Comparison of ENCODE assay signal across 28 cellular contexts in the genomic region with DNA sequence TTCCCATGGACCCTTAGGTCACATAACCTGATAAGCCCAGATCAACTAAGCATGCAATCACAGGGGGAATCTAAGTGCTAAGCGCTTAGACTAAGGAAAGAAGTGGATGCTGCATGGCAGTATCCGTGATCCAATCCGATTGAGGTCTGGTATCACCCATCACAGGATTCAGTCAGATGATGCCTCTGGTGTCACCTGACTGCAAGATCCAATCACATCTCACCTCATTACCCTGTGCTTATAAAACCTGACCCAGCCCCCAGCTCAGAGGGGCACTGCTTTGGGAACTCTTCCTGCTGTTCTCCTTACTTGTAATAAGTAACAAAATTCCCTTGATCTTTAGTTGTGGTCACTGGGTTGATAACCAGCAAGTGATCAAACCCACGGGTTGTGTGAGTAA.
A peak's percentile ranks its signal among the peaks of the same experiment; 100 is the strongest.
DNase-seq lines count a peak whose midpoint lies in the region; ATAC-seq, FAIRE-seq and TF ChIP-seq lines count a peak whose summit lies in the region.
"Had no signal": no experiment of that assay in that cellular context is flagged by ENCODE, and none has a peak within 500 bp of the region (broad histone marks: within the 10 kb centered on the region; RNA-seq: fewer than 3 reads in every experiment).

No MANE protein-coding gene starts in this region.

- H3K9ac ChIP-seq in K562 (ENCODE audit: insufficient read depth in 1 of 2, low read depth in 2 of 2, low read length in 2 of 2) (no peak overlapping the region), mesendoderm (ENCODE audit: low read length) (no peak overlapping the region)

- H2BK15ac ChIP-seq in mesendoderm (replicated peaks; ENCODE audit: low read depth) = no peak overlapping the region

- H3K4me1 ChIP-seq in DOHH2 (ENCODE audit: control insufficient read depth, low read length) (peaks cover 81% of the 10 kb centered on the region), K562 (replicated peaks in 1 of 2; ENCODE audit: control insufficient read depth in 2 of 2, insufficient read depth in 2 of 2, low read length in 2 of 2) (no peaks in the 10 kb centered on the region), mesendoderm (ENCODE audit: control insufficient read depth, low read depth, low read length) (no peaks in the 10 kb centered on the region)

- no peak overlapping the region for H4K8ac ChIP-seq in mesendoderm (ENCODE audit: low read depth, low read length)

- H3K23ac ChIP-seq in mesendoderm (ENCODE audit: low read length) = no peak overlapping the region

- no peaks in the 10 kb centered on the region for H3K27me3 Mint-ChIP-seq in activated CD4-positive, alpha-beta memory T cell treated with anti-CD3 and anti-CD28 coated beads, Interleukin-2, amount 10 ng/mL, durations not matched to agents 7 days and 5 days
- H3K27me3 Mint-ChIP-seq: B cell had no signal

- no peak for TF ChIP-seq CTCF in DOHH2 (IDR thresholded peaks at IDR 0.05; ENCODE audit: low read depth, low read length, poor library complexity, severe bottlenecking)
- no peak for TF ChIP-seq CTCF in K562 (IDR thresholded peaks at IDR 0.05 in 2 of 3, conservative IDR thresholded peaks at IDR 0.05 in 1 of 3; ENCODE audit: insufficient read depth in 2 of 3, low read depth in 1 of 3, low read length in 3 of 3)

- FAIRE-seq in K562 (lab: Jason Lieb, UNC) = no peak
- FAIRE-seq: GM12891 had no signal

- H3K9me3 Mint-ChIP-seq in activated CD4-positive, alpha-beta memory T cell treated with anti-CD3 and anti-CD28 coated beads, Interleukin-2, amount 10 ng/mL, durations not matched to agents 7 days and 5 days = no peaks in the 10 kb centered on the region
- H3K9me3 Mint-ChIP-seq: CD8-positive, alpha-beta T cell had no signal

- H3F3A ChIP-seq in DOHH2 (ENCODE audit: control insufficient read depth, insufficient read depth) = peaks cover 9% of the 10 kb centered on the region

- peak; percentile 41 for DNase-seq in M059J (ENCODE audit: low read depth)
- DNase-seq in K562 (ENCODE audit: extremely low read depth in 1 of 4, low spot score in 3 of 4) = peak in 2 of 4 experiments; percentile 6 to 8
- DNase-seq in mesendoderm = peak; percentile 21
- DNase-seq in SIG-M5 treated with dmso at 0.1 percent for 504 hours (lab: John Stamatoyannopoulos, UW; ENCODE audit: unreplicated experiment) = no peak
- DNase-seq in activated CD4-positive, alpha-beta memory T cell treated with anti-CD3 and anti-CD28 coated beads, Interleukin-2, amount 10 ng/mL, durations not matched to agents 7 days and 5 days = no peak
- DNase-seq: Caco-2; CD8-positive, alpha-beta T cell; DMS79; GF-D8; GOT3; Kasumi-1; MV-4-11; NCI-H1105; NCI-H1436 treated with DMSO at 0.1 percent for 48 hours; NCI-H187 treated with DMSO at 0.1 percent for 48 hours; NCI-H2107; NCI-H446; NCI-H774; PC-9; SHP77 had no signal

- POLR2A ChIA-PET in K562 (lab: Yijun Ruan, JAX) = no interaction called here
- POLR2A ChIA-PET in activated CD4-positive, alpha-beta memory T cell treated with anti-CD3 and anti-CD28 coated beads, Interleukin-2, amount 10 ng/mL, durations not matched to agents 7 days and 5 days (lab: Charles Lee) = no interaction called here

- WGBS in K562 (ENCODE audit: insufficient coverage, low coverage, missing lambda C conversion rate) = 7% methylated on average over 4 of the region's 4 CpGs
- no CpG with 5 or more reads among the region's 4 CpGs for WGBS in mesendoderm (ENCODE audit: extremely low coverage, insufficient coverage, low lambda C conversion rate)

- no peaks in the 10 kb centered on the region for H4K20me1 ChIP-seq in DOHH2 (ENCODE audit: control insufficient read depth, insufficient read depth, low read depth, low read length)
- no peaks in the 10 kb centered on the region for H4K20me1 ChIP-seq in K562 (replicated peaks; ENCODE audit: control insufficient read depth, insufficient read depth, low read length)

- no TSS peak for BruUV-seq in K562 (replicated peaks; lab: Mats Ljungman, UMichigan)

- H3K4me3 Mint-ChIP-seq in activated CD4-positive, alpha-beta memory T cell treated with anti-CD3 and anti-CD28 coated beads, Interleukin-2, amount 10 ng/mL, durations not matched to agents 7 days and 5 days = no peak overlapping the region
- H3K4me3 Mint-ChIP-seq: B cell; CD8-positive, alpha-beta T cell had no signal

- H2AK5ac ChIP-seq in mesendoderm (ENCODE audit: low read length) = no peak overlapping the region

- H3K36me3 ChIP-seq in DOHH2 (ENCODE audit: control insufficient read depth, low read length) = peaks cover 11% of the 10 kb centered on the region
- no peaks in the 10 kb centered on the region for H3K36me3 ChIP-seq in K562 (ENCODE audit: control insufficient read depth, insufficient read depth, low read length)
- H3K36me3 ChIP-seq in mesendoderm (ENCODE audit: control insufficient read depth, insufficient read depth, low read length) = no peaks in the 10 kb centered on the region

- H3K56ac ChIP-seq in mesendoderm (ENCODE audit: low read length) = no peak overlapping the region

- H3K9me1 ChIP-seq in K562 (ENCODE audit: control insufficient read depth, insufficient read depth, low read length) = no peaks in the 10 kb centered on the region

- peak overlapping the region; percentile 41; the same call in 1 of the 2 replicates for H3K4me3 ChIP-seq in DOHH2 (ENCODE audit: low read length)
- no peak overlapping the region for H3K4me3 ChIP-seq in K562
- no peak overlapping the region for H3K4me3 ChIP-seq in mesendoderm (ENCODE audit: low read length)
- H3K4me3 ChIP-seq: PC-9 had no signal

- H2BK5ac ChIP-seq in mesendoderm (ENCODE audit: low read length) = no peak overlapping the region

- TF ChIP-seq POLR2A in K562 (conservative IDR thresholded peaks at IDR 0.05) = no peak

- H3K4me2 ChIP-seq in DOHH2 (ENCODE audit: low read length) = peak overlapping the region; percentile 13
- no peak overlapping the region for H3K4me2 ChIP-seq in K562 (ENCODE audit: insufficient read depth, low read length)
- H3K4me2 ChIP-seq in mesendoderm (ENCODE audit: low read length) = no peak overlapping the region
- H3K4me2 ChIP-seq: PC-9 had no signal

- CTCF ChIA-PET in K562 (lab: Yijun Ruan, JAX; ENCODE audit: low intra/inter-chr PET ratio) = no interaction called here
- CTCF ChIA-PET in activated CD4-positive, alpha-beta memory T cell treated with anti-CD3 and anti-CD28 coated beads, Interleukin-2, amount 10 ng/mL, durations not matched to agents 7 days and 5 days (lab: Charles Lee) = interaction anchor here (1.1 kb wide), 1 partner anchor 9 kb away, joined by 3 read pairs; no protein-coding TSS in a partner anchor

- no peaks in the 10 kb centered on the region for H3K9me2 ChIP-seq in DOHH2 (replicated peaks; ENCODE audit: control insufficient read depth, low read length)

- H4K5ac ChIP-seq in mesendoderm (ENCODE audit: low read length) = no peak overlapping the region

- no peak overlapping the region for H2BK120ac ChIP-seq in mesendoderm (ENCODE audit: low read depth, low read length)

- TF ChIP-seq RAD21 in K562 (CRISPR knock-in tag; conservative IDR thresholded peaks at IDR 0.05 in 1 of 2, IDR thresholded peaks at IDR 0.05 in 1 of 2) = no peak

- H3K36me3 Mint-ChIP-seq in activated CD4-positive, alpha-beta memory T cell treated with anti-CD3 and anti-CD28 coated beads, Interleukin-2, amount 10 ng/mL, durations not matched to agents 7 days and 5 days (ENCODE audit: low read depth) = no peaks in the 10 kb centered on the region

- intact Hi-C loops in K562 (cut with micrococcal nuclease) = no loop called here

- H3K9me3 ChIP-seq in DOHH2 (ENCODE audit: control insufficient read depth, insufficient read depth, low read length) (peaks cover 6% of the 10 kb centered on the region; the same call in 1 of the 2 replicates), K562 (replicated peaks; ENCODE audit: control insufficient read depth, insufficient read depth, low read depth, low read length) (no peaks in the 10 kb centered on the region)
- H3K9me3 ChIP-seq: Caco-2 had no signal

- TF ChIP-seq EP300 in K562 (IDR thresholded peaks at IDR 0.05; ENCODE audit: low read length) = no peak

- H3K27ac Mint-ChIP-seq in activated CD4-positive, alpha-beta memory T cell treated with anti-CD3 and anti-CD28 coated beads, Interleukin-2, amount 10 ng/mL, durations not matched to agents 7 days and 5 days = no peak overlapping the region
- H3K27ac Mint-ChIP-seq: B cell had no signal

- H3K18ac ChIP-seq in mesendoderm (ENCODE audit: low read length) = no peak overlapping the region

- no peaks in the 10 kb centered on the region for H3K79me1 ChIP-seq in mesendoderm (ENCODE audit: low read length)

- no peaks in the 10 kb centered on the region for H3K27me3 ChIP-seq in DOHH2 (ENCODE audit: control insufficient read depth, low read length)
- no peaks in the 10 kb centered on the region for H3K27me3 ChIP-seq in K562 (ENCODE audit: control insufficient read depth in 2 of 2, insufficient read depth in 2 of 2, low read length in 2 of 2)
- no peaks in the 10 kb centered on the region for H3K27me3 ChIP-seq in mesendoderm (ENCODE audit: insufficient read depth, low read length, poor library complexity)

- no peak overlapping the region for H2AFZ ChIP-seq in K562 (ENCODE audit: low read depth, low read length)
- H2AFZ ChIP-seq: PC-9 had no signal

- H3K4me1 Mint-ChIP-seq in activated CD4-positive, alpha-beta memory T cell treated with anti-CD3 and anti-CD28 coated beads, Interleukin-2, amount 10 ng/mL, durations not matched to agents 7 days and 5 days = no peaks in the 10 kb centered on the region

- H3K4ac ChIP-seq in mesendoderm (ENCODE audit: low read depth, low read length) = no peak overlapping the region

- H3K79me2 ChIP-seq in DOHH2 (ENCODE audit: control insufficient read depth, low read length) (peaks cover 35% of the 10 kb centered on the region), K562 (ENCODE audit: control insufficient read depth, insufficient read depth, low read length) (no peaks in the 10 kb centered on the region), mesendoderm (ENCODE audit: control insufficient read depth, insufficient read depth, low read length) (no peaks in the 10 kb centered on the region)

- H3K27ac ChIP-seq in DOHH2 (ENCODE audit: low read depth, low read length) = 0 out of 2 replicates have a peak overlapping the region, but pooled peaks have one; percentile 49
- H3K27ac ChIP-seq in K562 (ENCODE audit: extremely low read depth, low read depth, low read length) = no peak overlapping the region
- H3K27ac ChIP-seq in mesendoderm (ENCODE audit: low read depth, low read length) = no peak overlapping the region
- H3K27ac ChIP-seq: C4-2B, HL-60, PC-9, RWPE1 had no signal

- in situ Hi-C loops in K562 (cut with MboI) = loop anchor here (10.0 to 25.0 kb wide), 2 partner anchors 330 to 1113 kb away; no protein-coding TSS in a partner anchor

- ATAC-seq in K562 (peak; percentile 55; the same call in 2 of the 3 replicates), HG03159 (IDR thresholded peaks at IDR 0.05; ENCODE audit: unreplicated experiment) (no peak)
- ATAC-seq: CD8-positive, alpha-beta T cell; HCT116 had no signal

TF ChIP-seq in K562, 482 proteins besides CTCF, POLR2A, EP300 and RAD21 (continues in another document):
- TF ChIP-seq KLF10 (CRISPR knock-in tag; IDR thresholded peaks at IDR 0.05) (no peak), ZBTB17 (CRISPR knock-in tag; IDR thresholded peaks at IDR 0.05) (no peak)

Comparison
In these comparisons a context has a peak if more than half of its experiments do, and no peak if none do; other contexts are left out.
1. DNase-seq: peak in M059J (single experiment) and mesendoderm (single experiment); none in SIG-M5 treated with dmso at 0.1 percent for 504 hours (single experiment) and activated CD4-positive, alpha-beta memory T cell treated with anti-CD3 and anti-CD28 coated beads, Interleukin-2, amount 10 ng/mL, durations not matched to agents 7 days and 5 days (single experiment).